In the genomic region with DNA sequence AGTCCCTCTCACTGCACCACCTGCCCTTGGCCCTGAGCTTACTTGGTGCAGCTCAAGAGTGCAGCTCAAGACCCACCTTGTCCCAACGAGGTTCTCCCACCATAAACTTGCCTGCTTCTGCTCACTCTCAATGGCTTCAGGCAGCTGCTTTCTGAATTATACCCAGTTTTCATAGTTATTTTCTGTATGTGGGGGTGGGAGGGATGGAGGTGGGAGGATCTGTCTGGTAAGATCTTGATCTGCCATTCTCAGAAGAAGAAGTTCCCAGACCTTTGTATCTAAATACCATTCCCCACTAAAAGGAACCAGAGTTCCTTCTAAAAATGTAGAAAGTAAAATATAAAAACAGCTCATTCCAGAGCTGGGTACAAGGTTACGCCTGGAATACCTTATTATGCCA, we compare ENCODE assay signal across 2 cellular contexts.
"Had no signal": no experiment of that assay in that cellular context is flagged by ENCODE, and none has a peak within 500 bp of the region (broad histone marks: within the 10 kb centered on the region; RNA-seq: fewer than 3 reads in every experiment).

No MANE protein-coding gene starts in this region.

- H3K27ac Mint-ChIP-seq: IgD-negative memory B cell had no signal

- H3K4me3 Mint-ChIP-seq: IgD-negative memory B cell had no signal

- DNase-seq: IMR-90 had no signal

- H3K27me3 Mint-ChIP-seq: IgD-negative memory B cell had no signal

- H3K9me3 Mint-ChIP-seq: IgD-negative memory B cell had no signal
